Comparison of ENCODE assay signal across 13 cellular contexts in genomic region chr20:58717278-58718091, GRCh38. TPM values are rescaled to one million over a fixed set of nuclear protein-coding genes. Genes with fewer than 3 reads are reported as not detected.
DNase-seq lines count a peak whose midpoint lies in the region; ATAC-seq, FAIRE-seq and TF ChIP-seq lines count a peak whose summit lies in the region.
"Had no signal": no experiment of that assay in that cellular context is flagged by ENCODE, and none has a peak within 500 bp of the region (broad histone marks: within the 10 kb centered on the region; RNA-seq: fewer than 3 reads in every experiment).

No MANE protein-coding gene starts in this region.

- no peak overlapping the region for H3K23ac ChIP-seq in H1 (ENCODE audit: insufficient read length)

- no peak overlapping the region for H3K18ac ChIP-seq in H1 (ENCODE audit: extremely low read depth, low read length)

- no peak overlapping the region for H3K4ac ChIP-seq in H1 (replicated peaks; ENCODE audit: insufficient read length, low read depth, low read length)

- H2BK20ac ChIP-seq in H1 (ENCODE audit: low read length): no peak overlapping the region

- ATAC-seq in GM18873 (IDR thresholded peaks at IDR 0.05; ENCODE audit: low FRiP score, unreplicated experiment): no peak
- ATAC-seq: naive thymus-derived CD4-positive, alpha-beta T cell had no signal

- H3K4me1 ChIP-seq in H1 (replicated peaks in 1 of 4; ENCODE audit: control insufficient read depth in 3 of 4, insufficient read depth in 4 of 4, low read length in 3 of 4): peaks cover 0 to 4% (median 0%) of the 10 kb centered on the region in 4 experiments; a peak in 2 of 7 replicates

- no peaks in the 10 kb centered on the region for H3K23me2 ChIP-seq in H1 (ENCODE audit: low read depth, low read length)

- FAIRE-seq in H1 (lab: Jason Lieb, UNC): no peak

- no peak overlapping the region for H4K91ac ChIP-seq in H1 (replicated peaks; ENCODE audit: insufficient read length, low read length)

- H3K79me2 ChIP-seq in H1 (ENCODE audit: control insufficient read depth in 1 of 2, insufficient read depth in 2 of 2, low read length in 2 of 2): no peaks in the 10 kb centered on the region

- H3K27me3 Mint-ChIP-seq in mesothelial cell of epicardium (ENCODE audit: low read depth): peaks cover 13% of the 10 kb centered on the region

- no peaks in the 10 kb centered on the region; the same call in 1 of the 2 replicates for H3K79me1 ChIP-seq in H1 (ENCODE audit: low read depth, low read length)

- H2BK5ac ChIP-seq in H1 (ENCODE audit: low read depth, low read length): no peak overlapping the region; the same call in 1 of the 2 replicates

- POLR2A ChIA-PET in H1 (lab: Charles Lee; ENCODE audit: partially characterized antibody): interaction anchor here (0.7 to 10.9 kb wide), 7 partner anchors 16 to 122 kb away, joined by 3 to 188 read pairs (median 5); partner anchors contain the start of gene STX16

- no peak overlapping the region for H3K4me3 Mint-ChIP-seq in mesothelial cell of epicardium
- H3K4me3 Mint-ChIP-seq: naive thymus-derived CD4-positive, alpha-beta T cell had no signal

- peak overlapping the region; percentile 65; the same call in 1 of the 2 replicates for H2AK5ac ChIP-seq in H1 (ENCODE audit: low read depth, low read length)

- H3K14ac ChIP-seq in H1 (ENCODE audit: insufficient read length): no peak overlapping the region

- no peak for TF ChIP-seq POLR2A in H1 (IDR thresholded peaks at IDR 0.05; ENCODE audit: control extremely low read depth in 1 of 2, low read depth in 2 of 2, low read length in 2 of 2)

- H3K36me3 Mint-ChIP-seq in mesothelial cell of epicardium: peaks cover 3% of the 10 kb centered on the region

- H3K27ac ChIP-seq in H1 (ENCODE audit: low read depth, low read length): no peak overlapping the region
- H3K27ac ChIP-seq: HL-60, thoracic aorta had no signal

- no peak overlapping the region for H4K5ac ChIP-seq in H1 (ENCODE audit: insufficient read length, low read depth, low read length)

- no peaks in the 10 kb centered on the region for H3K27me3 ChIP-seq in H7 (ENCODE audit: control insufficient read depth, insufficient read depth, low read length)
- H3K27me3 ChIP-seq in H1 (replicated peaks in 1 of 4; ENCODE audit: control insufficient read depth in 3 of 4, extremely low read depth in 1 of 4, insufficient read depth in 3 of 4, low read length in 3 of 4): no peaks in the 10 kb centered on the region

- H2BK15ac ChIP-seq in H1 (ENCODE audit: low read length): no peak overlapping the region; the same call in 1 of the 2 replicates

- no peak overlapping the region for H3K56ac ChIP-seq in H1 (replicated peaks; ENCODE audit: insufficient read length, low read depth, low read length)

- no peaks in the 10 kb centered on the region for H3K9me3 ChIP-seq in H1 (ENCODE audit: insufficient read depth in 2 of 2, low read depth in 1 of 2, low read length in 1 of 2)
- H3K9me3 ChIP-seq: thoracic aorta had no signal

- H3K4me1 Mint-ChIP-seq in mesothelial cell of epicardium: no peaks in the 10 kb centered on the region

- DNase-seq in D341Med (ENCODE audit: low spot score) (peak; percentile 17), H7 (peak; percentile 65), H1 (ENCODE audit: low read depth in 1 of 2, low spot score in 2 of 2) (peak in 1 of 2 experiments; percentile 46), mesothelial cell of epicardium (ENCODE audit: low spot score in 2 of 2, unreplicated experiment in 2 of 2) (peak; percentile 15 to 36), pons (ENCODE audit: low spot score) (no peak), NOMO-1 treated with DMSO at 0.1 percent for 48 hours (lab: John Stamatoyannopoulos, UW; ENCODE audit: unreplicated experiment) (no peak), anterior cingulate cortex (lab: John Stamatoyannopoulos, UW) (no peak)
- DNase-seq: cortex of kidney, NCI-H2171 had no signal

- CTCF ChIA-PET in H1 (lab: Charles Lee; ENCODE audit: partially characterized antibody): interaction anchor here (0.7 to 1.4 kb wide), 5 partner anchors 11 to 132 kb away, joined by 3 to 5 read pairs (median 3); no protein-coding TSS in a partner anchor

- H2AFZ ChIP-seq in H1 (ENCODE audit: low read length): no peak overlapping the region

- no peak overlapping the region for H3K9ac ChIP-seq in H1 (replicated peaks in 1 of 4; ENCODE audit: extremely low read depth in 1 of 4, low read depth in 3 of 4, low read length in 3 of 4)

- H3K36me3 ChIP-seq in H7 (replicated peaks; ENCODE audit: control insufficient read depth, insufficient read depth, low read length) (peaks cover 2% of the 10 kb centered on the region), H1 (ENCODE audit: control insufficient read depth in 2 of 4, insufficient read depth in 4 of 4, low read length in 3 of 4) (no peaks in the 10 kb centered on the region)
- H3K36me3 ChIP-seq: thoracic aorta had no signal

- no peak for TF ChIP-seq EP300 in H1 (IDR thresholded peaks at IDR 0.05; ENCODE audit: borderline replicate concordance in 1 of 2, low read depth in 2 of 2, low read length in 2 of 2)

- TF ChIP-seq CTCF in H1 (IDR thresholded peaks at IDR 0.05; ENCODE audit: control extremely low read depth in 1 of 3, insufficient read depth in 1 of 3, low read depth in 1 of 3, low read length in 3 of 3): no peak
- no peak for TF ChIP-seq CTCF in mesothelial cell of epicardium (IDR thresholded peaks at IDR 0.05; ENCODE audit: unreplicated experiment)

- H3K4me3 ChIP-seq in H7 (ENCODE audit: insufficient read depth, low read depth, low read length) (no peak overlapping the region), H1 (ENCODE audit: extremely low read depth in 1 of 4, insufficient read depth in 2 of 4, low read depth in 3 of 4, low read length in 4 of 4) (no peak overlapping the region)
- H3K4me3 ChIP-seq: thoracic aorta had no signal

- H3K27ac Mint-ChIP-seq in mesothelial cell of epicardium: no peak overlapping the region

- peak overlapping the region; percentile 37; the same call in 1 of the 2 replicates for H4K8ac ChIP-seq in H1 (ENCODE audit: extremely low read depth, insufficient read depth, low read length)

- TF ChIP-seq RAD21 in H1 (IDR thresholded peaks at IDR 0.05 in 1 of 2, conservative IDR thresholded peaks at IDR 0.05 in 1 of 2; ENCODE audit: low read depth in 2 of 2, low read length in 2 of 2): no peak

- H3K9me3 Mint-ChIP-seq in mesothelial cell of epicardium: no peaks in the 10 kb centered on the region

- no peak overlapping the region for H2BK12ac ChIP-seq in H1 (ENCODE audit: low read depth, low read length)

- H3K4me2 ChIP-seq in H1 (ENCODE audit: insufficient read depth in 1 of 2, low read depth in 2 of 2, low read length in 2 of 2): no peak overlapping the region

- no peak overlapping the region for H2BK120ac ChIP-seq in H1 (replicated peaks; ENCODE audit: low read depth, low read length)

- H4K20me1 ChIP-seq in H1 (replicated peaks in 1 of 2; ENCODE audit: control insufficient read depth in 1 of 2, insufficient read depth in 2 of 2, low read length in 2 of 2): no peaks in the 10 kb centered on the region

- WGBS in H1 (ENCODE audit: extremely low coverage in 1 of 2, insufficient coverage in 1 of 2, insufficient read length in 1 of 2, insufficient replicate concordance in 2 of 2, low coverage in 1 of 2, low lambda C conversion rate in 2 of 2, missing lambda C conversion rate in 1 of 2), 2 experiments: 92% methylated on average over 17 of the region's 23 CpGs; no CpG with 5 or more reads in 1 of the 2 experiments

TF ChIP-seq in H1, 55 proteins besides CTCF, POLR2A, EP300 and RAD21:
- TF ChIP-seq SAP30 (IDR thresholded peaks at IDR 0.05; ENCODE audit: insufficient read depth, insufficient replicate concordance, low read length) (no peak), POLR2AphosphoS5 (IDR thresholded peaks at IDR 0.05; ENCODE audit: low read depth, low read length) (peak; percentile 17; the same call in 1 of the 2 replicates)

RNA-seq across cellular contexts. Expression of gene NPEPL1, which starts 24.9 kb away (rescaled TPM):
- 30.9 and 33.8 TPM in 2 replicates for total RNA-seq in H7 (2014; rRNA removed; shearing (Covaris generic))
- 26.7 and 26.8 TPM in 2 replicates for total RNA-seq in H1 (2021; fragmentation: NEBNext Ultra II Directional; extraction: Animal tissue kit (Norgen Biotek cat#: 25700))
- polyA plus RNA-seq in H1 (2011; rRNA removed): 12.4 and 26.3 TPM in 2 replicates
- polyA plus RNA-seq in H1 (2011; cell fraction: cytosol; rRNA removed): 20.2 TPM
- polyA plus RNA-seq in H1 (2011; cell fraction: nucleus; rRNA removed): 166 TPM
- polyA plus RNA-seq in H1 (2012, experiment 1 of 2): 30.4 to 43.7 TPM (median 40.6 TPM) in 4 replicates
- 20.7 TPM for polyA plus RNA-seq in H1 (2012, experiment 2 of 2)
- 16.9 TPM for polyA plus RNA-seq in H1 (2013, experiment 1 of 2)
- 14.3 TPM for polyA plus RNA-seq in H1 (2013, experiment 2 of 2)
- polyA minus RNA-seq in H1 (2011; rRNA and poly(A)+ RNA removed): 7.0 and 9.4 TPM in 2 replicates
- polyA minus RNA-seq in H1 (2011; cell fraction: cytosol; rRNA and poly(A)+ RNA removed): 9.7 TPM
- 37.9 TPM for polyA minus RNA-seq in H1 (2011; cell fraction: nucleus; rRNA and poly(A)+ RNA removed)
- 65.8 to 71.5 TPM (median 69.6 TPM) in 3 replicates for total RNA-seq in mesothelial cell of epicardium

Comparison
In these comparisons a context has a peak if more than half of its experiments do, and no peak if none do; other contexts are left out.
1. DNase-seq: peak in D341Med (single experiment), H7 (single experiment) and mesothelial cell of epicardium (2 of 2); none in pons (single experiment), NOMO-1 treated with DMSO at 0.1 percent for 48 hours (single experiment) and anterior cingulate cortex (0 of 58).